ENCODE assay signal across 8 cellular contexts in the genomic region with DNA sequence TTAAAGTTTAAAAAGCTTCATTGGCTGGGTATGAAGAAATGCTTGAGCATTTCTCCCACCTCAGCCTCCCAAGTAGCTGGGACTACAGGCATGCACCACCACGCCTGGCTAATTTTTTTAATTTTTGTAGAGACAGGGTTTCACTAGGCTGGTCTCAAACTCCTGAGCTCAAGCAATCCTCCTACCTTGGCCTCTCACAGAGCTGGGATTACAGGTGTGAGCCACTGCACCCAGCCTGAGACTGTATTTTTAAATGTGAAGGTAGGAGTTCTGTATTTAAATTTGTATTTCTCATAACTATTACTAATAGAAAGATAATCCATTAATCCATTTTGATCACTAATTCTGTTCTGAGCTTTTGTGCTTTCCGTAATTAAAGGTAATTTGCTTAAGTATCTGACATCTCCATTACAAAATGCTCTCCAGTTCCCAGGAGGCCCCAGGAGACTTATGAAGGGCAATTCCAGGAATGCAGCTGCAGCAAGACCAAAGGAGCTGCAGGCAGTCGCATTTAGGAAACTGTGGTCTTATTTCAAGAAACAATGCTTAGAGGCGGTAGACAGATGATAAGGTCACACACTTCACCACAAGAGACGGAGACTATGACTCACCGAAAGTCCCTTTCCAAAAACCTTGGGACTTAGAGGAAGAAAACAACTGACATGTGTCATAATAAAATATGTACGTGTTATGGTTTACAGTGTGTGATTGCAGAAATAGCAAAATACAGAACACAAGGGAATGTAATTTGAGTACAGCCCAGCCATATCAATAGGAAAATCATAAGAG. TPM values are rescaled to one million over a fixed set of nuclear protein-coding genes. Genes with fewer than 3 reads are reported as not detected.
A peak's percentile ranks its signal among the peaks of the same experiment; 100 is the strongest.
DNase-seq lines count a peak whose midpoint lies in the region; ATAC-seq and TF ChIP-seq lines count a peak whose summit lies in the region.

No MANE protein-coding gene starts in this region.

- H3K9me3 Mint-ChIP-seq in activated T-cell treated with anti-CD3 and anti-CD28 coated beads, Interleukin-2, amount 50 U/mL, for 72 hours: peaks cover 0 to 3% of the 10 kb centered on the region in 2 donors

- peak overlapping the region; percentile 75 for H3K4me3 Mint-ChIP-seq in activated T-cell treated with anti-CD3 and anti-CD28 coated beads, Interleukin-2, amount 50 U/mL, for 72 hours

- H3K36me3 ChIP-seq in left ventricle myocardium inferior: no peaks in the 10 kb centered on the region

- H3K4me1 Mint-ChIP-seq in activated T-cell treated with anti-CD3 and anti-CD28 coated beads, Interleukin-2, amount 50 U/mL, for 72 hours (ENCODE audit: low read depth): peaks cover 47% of the 10 kb centered on the region

- ATAC-seq in GM18861 (IDR thresholded peaks at IDR 0.05; ENCODE audit: unreplicated experiment) (peak; percentile 93), HG03060 (IDR thresholded peaks at IDR 0.05; ENCODE audit: low read depth, unreplicated experiment) (peak; percentile 95)
- ATAC-seq in activated T-cell treated with anti-CD3 and anti-CD28 coated beads, Interleukin-2, amount 50 U/mL, for 72 hours (replicated peaks in 1 of 2): peak; percentile 89 to 92

- intact Hi-C loops in left ventricle myocardium inferior (cut with micrococcal nuclease): no loop called here

- no peak overlapping the region for H3K4me3 ChIP-seq in left ventricle myocardium inferior

- peaks cover 15% of the 10 kb centered on the region for H3K4me1 ChIP-seq in left ventricle myocardium inferior

- no peaks in the 10 kb centered on the region for H3K27me3 Mint-ChIP-seq in activated T-cell treated with anti-CD3 and anti-CD28 coated beads, Interleukin-2, amount 50 U/mL, for 72 hours (ENCODE audit: low read depth)

- DNase-seq in A172 (ENCODE audit: low spot score): peak; percentile 95
- DNase-seq in NOMO-1 treated with DMSO at 0.1 percent for 48 hours (lab: John Stamatoyannopoulos, UW; ENCODE audit: unreplicated experiment): peak; percentile 83
- peak; percentile 77 for DNase-seq in activated T-cell treated with anti-CD3 and anti-CD28 coated beads, Interleukin-2, amount 50 U/mL, for 72 hours
- no peak for DNase-seq in left ventricle myocardium inferior
- peak; percentile 18 to 78 for DNase-seq in stimulated activated CD4-positive, alpha-beta T cell treated with anti-CD3 and anti-CD28 coated beads, Interleukin-4, amount 100 ng/mL, for 4 hours
- DNase-seq in HuH-7 (ENCODE audit: low spot score): no peak

- peaks cover 3 to 6% of the 10 kb centered on the region in 2 donors for H3K36me3 Mint-ChIP-seq in activated T-cell treated with anti-CD3 and anti-CD28 coated beads, Interleukin-2, amount 50 U/mL, for 72 hours (ENCODE audit: insufficient read depth in 2 of 2)

- no peaks in the 10 kb centered on the region for H3K27me3 ChIP-seq in left ventricle myocardium inferior (ENCODE audit: low read depth)

- peak overlapping the region; percentile 36 for H3K27ac Mint-ChIP-seq in activated T-cell treated with anti-CD3 and anti-CD28 coated beads, Interleukin-2, amount 50 U/mL, for 72 hours

- TF ChIP-seq CTCF in left ventricle myocardium inferior (IDR thresholded peaks at IDR 0.05; ENCODE audit: borderline replicate concordance): no peak

- peak overlapping the region; percentile 31 for H3K27ac ChIP-seq in left ventricle myocardium inferior (replicated peaks)

- H3K9me3 ChIP-seq in left ventricle myocardium inferior (replicated peaks): no peaks in the 10 kb centered on the region

RNA-seq across cellular contexts. Expression of gene YAE1, which starts 23.3 kb away (rescaled TPM):
- 54.2 and 59.0 TPM in 2 replicates for total RNA-seq in A172 (2014; rRNA removed; shearing (Covaris generic))
- 10 to 100 TPM; 12.4 to 12.8 TPM for total RNA-seq in activated T-cell treated with anti-CD3 and anti-CD28 coated beads, Interleukin-2, amount 50 U/mL, for 72 hours
- total RNA-seq in left ventricle myocardium inferior: 18.6 TPM

RNA-seq across cellular contexts. Expression of gene RALA, which starts 33.9 kb away (rescaled TPM):
- total RNA-seq in A172 (2014; rRNA removed; shearing (Covaris generic)): 30.2 and 32.4 TPM in 2 replicates
- total RNA-seq in activated T-cell treated with anti-CD3 and anti-CD28 coated beads, Interleukin-2, amount 50 U/mL, for 72 hours: 10 to 100 TPM; 38.4 to 47.1 TPM
- 29.1 TPM for total RNA-seq in left ventricle myocardium inferior

Comparison
In these comparisons a context has a peak if more than half of its experiments do, and no peak if none do; other contexts are left out.
1. DNase-seq: peak in A172 (single experiment), NOMO-1 treated with DMSO at 0.1 percent for 48 hours (single experiment), activated T-cell treated with anti-CD3 and anti-CD28 coated beads, Interleukin-2, amount 50 U/mL, for 72 hours (2 of 2) and stimulated activated CD4-positive, alpha-beta T cell treated with anti-CD3 and anti-CD28 coated beads, Interleukin-4, amount 100 ng/mL, for 4 hours (2 of 2); none in left ventricle myocardium inferior (single experiment) and HuH-7 (single experiment).
2. Peak in every context shown above with its lines, with median percentiles within 50 percentile points of each other: ATAC-seq.